1 cellular context compared by ENCODE assay signal in the genomic region with DNA sequence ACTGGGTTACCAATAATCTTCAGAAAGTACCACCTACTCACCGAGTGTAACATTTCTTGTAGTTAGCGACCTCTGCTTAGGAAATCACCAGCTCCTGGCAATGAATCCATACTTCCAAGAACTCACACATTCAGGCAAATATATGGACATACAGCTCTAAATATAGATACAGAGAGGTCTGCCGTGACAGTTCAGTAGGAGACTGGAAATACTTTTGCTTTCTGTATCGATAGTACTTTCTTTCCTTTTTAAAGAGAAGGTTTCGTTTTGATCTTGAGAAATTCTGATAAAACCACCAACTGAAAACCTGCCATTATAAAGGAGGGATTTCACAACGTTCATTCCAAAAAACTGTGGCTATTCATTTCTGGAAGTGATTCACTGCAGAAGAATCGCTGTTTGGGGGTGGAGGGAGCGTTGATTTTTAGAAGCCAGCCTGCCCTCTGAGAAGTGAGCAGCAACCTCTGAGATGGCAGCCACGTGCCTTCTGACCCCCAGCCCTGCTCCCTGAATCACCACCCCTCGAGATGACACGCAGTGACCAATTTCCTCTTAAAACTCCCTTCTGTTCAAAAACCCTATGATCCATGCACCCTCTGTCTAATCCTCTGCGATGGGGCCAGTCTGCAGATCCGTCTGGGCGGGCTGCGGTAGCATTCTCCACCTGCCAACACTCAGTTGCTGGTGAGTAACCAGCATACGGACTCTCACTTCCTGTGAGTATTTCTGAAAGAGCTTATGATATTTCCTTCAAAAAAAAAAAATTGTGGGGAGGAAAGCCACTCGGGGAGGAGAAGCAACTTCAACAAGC.
TF ChIP-seq lines count a peak whose summit lies in the region.

No MANE protein-coding gene starts in this region.

TF ChIP-seq in GM12878, 131 proteins besides CTCF, POLR2A, EP300 and RAD21 (continued from another document and continues in another):
- TF ChIP-seq STAT3 (IDR thresholded peaks at IDR 0.05; ENCODE audit: low read depth, low read length), result no peak
- TF ChIP-seq, protein P1, sequence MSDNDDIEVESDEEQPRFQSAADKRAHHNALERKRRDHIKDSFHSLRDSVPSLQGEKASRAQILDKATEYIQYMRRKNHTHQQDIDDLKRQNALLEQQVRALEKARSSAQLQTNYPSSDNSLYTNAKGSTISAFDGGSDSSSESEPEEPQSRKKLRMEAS (IDR thresholded peaks at IDR 0.05; ENCODE audit: low read depth, low read length), result no peak; the same call in 1 of the 2 replicates
- TF ChIP-seq BCL11A (IDR thresholded peaks at IDR 0.05; ENCODE audit: low read depth, low read length), result 0 out of 2 replicates have a peak, but pooled peaks have one; percentile 3
- TF ChIP-seq PAX5 (IDR thresholded peaks at IDR 0.05; ENCODE audit: borderline replicate concordance, low read depth, low read length), result peak; percentile 51; the same call in 1 of the 2 replicates
- TF ChIP-seq, protein P2, sequence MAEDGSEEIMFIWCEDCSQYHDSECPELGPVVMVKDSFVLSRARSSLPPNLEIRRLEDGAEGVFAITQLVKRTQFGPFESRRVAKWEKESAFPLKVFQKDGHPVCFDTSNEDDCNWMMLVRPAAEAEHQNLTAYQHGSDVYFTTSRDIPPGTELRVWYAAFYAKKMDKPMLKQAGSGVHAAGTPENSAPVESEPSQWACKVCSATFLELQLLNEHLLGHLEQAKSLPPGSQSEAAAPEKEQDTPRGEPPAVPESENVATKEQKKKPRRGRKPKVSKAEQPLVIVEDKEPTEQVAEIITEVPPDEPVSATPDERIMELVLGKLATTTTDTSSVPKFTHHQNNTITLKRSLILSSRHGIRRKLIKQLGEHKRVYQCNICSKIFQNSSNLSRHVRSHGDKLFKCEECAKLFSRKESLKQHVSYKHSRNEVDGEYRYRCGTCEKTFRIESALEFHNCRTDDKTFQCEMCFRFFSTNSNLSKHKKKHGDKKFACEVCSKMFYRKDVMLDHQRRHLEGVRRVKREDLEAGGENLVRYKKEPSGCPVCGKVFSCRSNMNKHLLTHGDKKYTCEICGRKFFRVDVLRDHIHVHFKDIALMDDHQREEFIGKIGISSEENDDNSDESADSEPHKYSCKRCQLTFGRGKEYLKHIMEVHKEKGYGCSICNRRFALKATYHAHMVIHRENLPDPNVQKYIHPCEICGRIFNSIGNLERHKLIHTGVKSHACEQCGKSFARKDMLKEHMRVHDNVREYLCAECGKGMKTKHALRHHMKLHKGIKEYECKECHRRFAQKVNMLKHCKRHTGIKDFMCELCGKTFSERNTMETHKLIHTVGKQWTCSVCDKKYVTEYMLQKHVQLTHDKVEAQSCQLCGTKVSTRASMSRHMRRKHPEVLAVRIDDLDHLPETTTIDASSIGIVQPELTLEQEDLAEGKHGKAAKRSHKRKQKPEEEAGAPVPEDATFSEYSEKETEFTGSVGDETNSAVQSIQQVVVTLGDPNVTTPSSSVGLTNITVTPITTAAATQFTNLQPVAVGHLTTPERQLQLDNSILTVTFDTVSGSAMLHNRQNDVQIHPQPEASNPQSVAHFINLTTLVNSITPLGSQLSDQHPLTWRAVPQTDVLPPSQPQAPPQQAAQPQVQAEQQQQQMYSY (CRISPR knock-in tag; IDR thresholded peaks at IDR 0.05), result no peak
- no peak for TF ChIP-seq NR2C2 (IDR thresholded peaks at IDR 0.05; ENCODE audit: borderline replicate concordance, control insufficient read depth, insufficient read length, low read depth)
- TF ChIP-seq CHD1 (IDR thresholded peaks at IDR 0.05; ENCODE audit: low read depth, low read length), result no peak
- no peak for TF ChIP-seq HDAC6 (IDR thresholded peaks at IDR 0.05; ENCODE audit: unreplicated experiment)
- peak; percentile 71; the same call in 1 of the 2 replicates for TF ChIP-seq HDAC2 (IDR thresholded peaks at IDR 0.05)
- no peak for TF ChIP-seq CHD4 (IDR thresholded peaks at IDR 0.05)
- TF ChIP-seq, protein P3, sequence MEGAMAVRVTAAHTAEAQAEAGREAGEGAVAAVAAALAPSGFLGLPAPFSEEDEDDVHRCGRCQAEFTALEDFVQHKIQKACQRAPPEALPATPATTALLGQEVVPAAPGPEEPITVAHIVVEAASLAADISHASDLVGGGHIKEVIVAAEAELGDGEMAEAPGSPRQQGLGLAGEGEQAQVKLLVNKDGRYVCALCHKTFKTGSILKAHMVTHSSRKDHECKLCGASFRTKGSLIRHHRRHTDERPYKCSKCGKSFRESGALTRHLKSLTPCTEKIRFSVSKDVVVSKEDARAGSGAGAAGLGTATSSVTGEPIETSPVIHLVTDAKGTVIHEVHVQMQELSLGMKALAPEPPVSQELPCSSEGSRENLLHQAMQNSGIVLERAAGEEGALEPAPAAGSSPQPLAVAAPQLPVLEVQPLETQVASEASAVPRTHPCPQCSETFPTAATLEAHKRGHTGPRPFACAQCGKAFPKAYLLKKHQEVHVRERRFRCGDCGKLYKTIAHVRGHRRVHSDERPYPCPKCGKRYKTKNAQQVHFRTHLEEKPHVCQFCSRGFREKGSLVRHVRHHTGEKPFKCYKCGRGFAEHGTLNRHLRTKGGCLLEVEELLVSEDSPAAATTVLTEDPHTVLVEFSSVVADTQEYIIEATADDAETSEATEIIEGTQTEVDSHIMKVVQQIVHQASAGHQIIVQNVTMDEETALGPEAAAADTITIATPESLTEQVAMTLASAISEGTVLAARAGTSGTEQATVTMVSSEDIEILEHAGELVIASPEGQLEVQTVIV (IDR thresholded peaks at IDR 0.05; ENCODE audit: borderline replicate concordance, partially characterized antibody), result no peak
- TF ChIP-seq CREM (IDR thresholded peaks at IDR 0.05; ENCODE audit: low read depth), result peak; percentile 65; the same call in 1 of the 2 replicates
- peak; percentile 93 for TF ChIP-seq ZNF384 (IDR thresholded peaks at IDR 0.05; ENCODE audit: borderline replicate concordance, low read depth, low read length)
- TF ChIP-seq, protein P4, sequence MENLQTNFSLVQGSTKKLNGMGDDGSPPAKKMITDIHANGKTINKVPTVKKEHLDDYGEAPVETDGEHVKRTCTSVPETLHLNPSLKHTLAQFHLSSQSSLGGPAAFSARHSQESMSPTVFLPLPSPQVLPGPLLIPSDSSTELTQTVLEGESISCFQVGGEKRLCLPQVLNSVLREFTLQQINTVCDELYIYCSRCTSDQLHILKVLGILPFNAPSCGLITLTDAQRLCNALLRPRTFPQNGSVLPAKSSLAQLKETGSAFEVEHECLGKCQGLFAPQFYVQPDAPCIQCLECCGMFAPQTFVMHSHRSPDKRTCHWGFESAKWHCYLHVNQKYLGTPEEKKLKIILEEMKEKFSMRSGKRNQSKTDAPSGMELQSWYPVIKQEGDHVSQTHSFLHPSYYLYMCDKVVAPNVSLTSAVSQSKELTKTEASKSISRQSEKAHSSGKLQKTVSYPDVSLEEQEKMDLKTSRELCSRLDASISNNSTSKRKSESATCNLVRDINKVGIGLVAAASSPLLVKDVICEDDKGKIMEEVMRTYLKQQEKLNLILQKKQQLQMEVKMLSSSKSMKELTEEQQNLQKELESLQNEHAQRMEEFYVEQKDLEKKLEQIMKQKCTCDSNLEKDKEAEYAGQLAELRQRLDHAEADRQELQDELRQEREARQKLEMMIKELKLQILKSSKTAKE (IDR thresholded peaks at IDR 0.05; ENCODE audit: low read depth, poor library complexity, severe bottlenecking), result peak; percentile 77
- peak; percentile 90 for TF ChIP-seq EED (IDR thresholded peaks at IDR 0.05; ENCODE audit: low read depth)
- peak; percentile 58; the same call in 1 of the 2 replicates for TF ChIP-seq SMARCA5 (IDR thresholded peaks at IDR 0.05)
- TF ChIP-seq MYC (IDR thresholded peaks at IDR 0.05; ENCODE audit: insufficient read depth, insufficient read length, insufficient replicate concordance, low read length, severe bottlenecking), result no peak
- peak; percentile 47 for TF ChIP-seq MTA3 (IDR thresholded peaks at IDR 0.05; ENCODE audit: borderline replicate concordance, low read length)
- TF ChIP-seq JUNB (IDR thresholded peaks at IDR 0.05), result peak; percentile 49
- no peak for TF ChIP-seq NRF1 (conservative IDR thresholded peaks at IDR 0.05; ENCODE audit: low read depth, low read length)
- no peak for TF ChIP-seq SUPT20H (IDR thresholded peaks at IDR 0.05; ENCODE audit: borderline replicate concordance, control insufficient read depth, low read depth, low read length)
- no peak for TF ChIP-seq MYB (IDR thresholded peaks at IDR 0.05; ENCODE audit: borderline replicate concordance, low read depth, low read length)
- TF ChIP-seq RFX5 (IDR thresholded peaks at IDR 0.05; ENCODE audit: low read depth, low read length), result no peak
- TF ChIP-seq TARDBP (IDR thresholded peaks at IDR 0.05; ENCODE audit: borderline replicate concordance), result peak; percentile 54; the same call in 1 of the 2 replicates
- 0 out of 2 replicates have a peak, but pooled peaks have one; percentile 32 for TF ChIP-seq TCF7 (IDR thresholded peaks at IDR 0.05; ENCODE audit: borderline replicate concordance)
- TF ChIP-seq RELA (IDR thresholded peaks at IDR 0.05; ENCODE audit: borderline replicate concordance, partially characterized antibody), result no peak
- peak; percentile 66; the same call in 1 of the 2 replicates for TF ChIP-seq CBFB (IDR thresholded peaks at IDR 0.05; ENCODE audit: low read depth)
- TF ChIP-seq FOXM1 (IDR thresholded peaks at IDR 0.05; ENCODE audit: low read depth, low read length), result peak; percentile 75
- TF ChIP-seq ETV6 (conservative IDR thresholded peaks at IDR 0.05 in 1 of 2, IDR thresholded peaks at IDR 0.05 in 1 of 2; ENCODE audit: borderline replicate concordance in 1 of 2, low read depth in 1 of 2), result peak in 1 of 2 experiments; percentile 94; a peak in 2 of 4 replicates
- peak; percentile 90 for TF ChIP-seq TCF12 (IDR thresholded peaks at IDR 0.05; ENCODE audit: low read depth, low read length)
- peak; percentile 60; the same call in 1 of the 2 replicates for TF ChIP-seq PAX8 (IDR thresholded peaks at IDR 0.05)
- TF ChIP-seq, protein P5, sequence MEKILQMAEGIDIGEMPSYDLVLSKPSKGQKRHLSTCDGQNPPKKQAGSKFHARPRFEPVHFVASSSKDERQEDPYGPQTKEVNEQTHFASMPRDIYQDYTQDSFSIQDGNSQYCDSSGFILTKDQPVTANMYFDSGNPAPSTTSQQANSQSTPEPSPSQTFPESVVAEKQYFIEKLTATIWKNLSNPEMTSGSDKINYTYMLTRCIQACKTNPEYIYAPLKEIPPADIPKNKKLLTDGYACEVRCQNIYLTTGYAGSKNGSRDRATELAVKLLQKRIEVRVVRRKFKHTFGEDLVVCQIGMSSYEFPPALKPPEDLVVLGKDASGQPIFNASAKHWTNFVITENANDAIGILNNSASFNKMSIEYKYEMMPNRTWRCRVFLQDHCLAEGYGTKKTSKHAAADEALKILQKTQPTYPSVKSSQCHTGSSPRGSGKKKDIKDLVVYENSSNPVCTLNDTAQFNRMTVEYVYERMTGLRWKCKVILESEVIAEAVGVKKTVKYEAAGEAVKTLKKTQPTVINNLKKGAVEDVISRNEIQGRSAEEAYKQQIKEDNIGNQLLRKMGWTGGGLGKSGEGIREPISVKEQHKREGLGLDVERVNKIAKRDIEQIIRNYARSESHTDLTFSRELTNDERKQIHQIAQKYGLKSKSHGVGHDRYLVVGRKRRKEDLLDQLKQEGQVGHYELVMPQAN (conservative IDR thresholded peaks at IDR 0.05), result no peak; the same call in none of the 2 replicates
- peak; percentile 74; the same call in 1 of the 2 replicates for TF ChIP-seq TCF3 (IDR thresholded peaks at IDR 0.05; ENCODE audit: borderline replicate concordance, insufficient read depth, low read depth, low read length)
- TF ChIP-seq, protein P6, sequence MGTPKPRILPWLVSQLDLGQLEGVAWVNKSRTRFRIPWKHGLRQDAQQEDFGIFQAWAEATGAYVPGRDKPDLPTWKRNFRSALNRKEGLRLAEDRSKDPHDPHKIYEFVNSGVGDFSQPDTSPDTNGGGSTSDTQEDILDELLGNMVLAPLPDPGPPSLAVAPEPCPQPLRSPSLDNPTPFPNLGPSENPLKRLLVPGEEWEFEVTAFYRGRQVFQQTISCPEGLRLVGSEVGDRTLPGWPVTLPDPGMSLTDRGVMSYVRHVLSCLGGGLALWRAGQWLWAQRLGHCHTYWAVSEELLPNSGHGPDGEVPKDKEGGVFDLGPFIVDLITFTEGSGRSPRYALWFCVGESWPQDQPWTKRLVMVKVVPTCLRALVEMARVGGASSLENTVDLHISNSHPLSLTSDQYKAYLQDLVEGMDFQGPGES (IDR thresholded peaks at IDR 0.05), result no peak
- peak; percentile 73 for TF ChIP-seq CREB1 (IDR thresholded peaks at IDR 0.05; ENCODE audit: low read depth)
- no peak for TF ChIP-seq YBX1 (IDR thresholded peaks at IDR 0.05)
- TF ChIP-seq POU2F2 (IDR thresholded peaks at IDR 0.05; ENCODE audit: borderline replicate concordance, low read depth, low read length), result peak; percentile 77; the same call in 1 of the 3 replicates
- TF ChIP-seq, protein P7, sequence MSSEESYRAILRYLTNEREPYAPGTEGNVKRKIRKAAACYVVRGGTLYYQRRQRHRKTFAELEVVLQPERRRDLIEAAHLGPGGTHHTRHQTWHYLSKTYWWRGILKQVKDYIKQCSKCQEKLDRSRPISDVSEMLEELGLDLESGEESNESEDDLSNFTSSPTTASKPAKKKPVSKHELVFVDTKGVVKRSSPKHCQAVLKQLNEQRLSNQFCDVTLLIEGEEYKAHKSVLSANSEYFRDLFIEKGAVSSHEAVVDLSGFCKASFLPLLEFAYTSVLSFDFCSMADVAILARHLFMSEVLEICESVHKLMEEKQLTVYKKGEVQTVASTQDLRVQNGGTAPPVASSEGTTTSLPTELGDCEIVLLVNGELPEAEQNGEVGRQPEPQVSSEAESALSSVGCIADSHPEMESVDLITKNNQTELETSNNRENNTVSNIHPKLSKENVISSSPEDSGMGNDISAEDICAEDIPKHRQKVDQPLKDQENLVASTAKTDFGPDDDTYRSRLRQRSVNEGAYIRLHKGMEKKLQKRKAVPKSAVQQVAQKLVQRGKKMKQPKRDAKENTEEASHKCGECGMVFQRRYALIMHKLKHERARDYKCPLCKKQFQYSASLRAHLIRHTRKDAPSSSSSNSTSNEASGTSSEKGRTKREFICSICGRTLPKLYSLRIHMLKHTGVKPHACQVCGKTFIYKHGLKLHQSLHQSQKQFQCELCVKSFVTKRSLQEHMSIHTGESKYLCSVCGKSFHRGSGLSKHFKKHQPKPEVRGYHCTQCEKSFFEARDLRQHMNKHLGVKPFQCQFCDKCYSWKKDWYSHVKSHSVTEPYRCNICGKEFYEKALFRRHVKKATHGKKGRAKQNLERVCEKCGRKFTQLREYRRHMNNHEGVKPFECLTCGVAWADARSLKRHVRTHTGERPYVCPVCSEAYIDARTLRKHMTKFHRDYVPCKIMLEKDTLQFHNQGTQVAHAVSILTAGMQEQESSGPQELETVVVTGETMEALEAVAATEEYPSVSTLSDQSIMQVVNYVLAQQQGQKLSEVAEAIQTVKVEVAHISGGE (CRISPR knock-in tag; IDR thresholded peaks at IDR 0.05), result no peak
